In the genomic region with DNA sequence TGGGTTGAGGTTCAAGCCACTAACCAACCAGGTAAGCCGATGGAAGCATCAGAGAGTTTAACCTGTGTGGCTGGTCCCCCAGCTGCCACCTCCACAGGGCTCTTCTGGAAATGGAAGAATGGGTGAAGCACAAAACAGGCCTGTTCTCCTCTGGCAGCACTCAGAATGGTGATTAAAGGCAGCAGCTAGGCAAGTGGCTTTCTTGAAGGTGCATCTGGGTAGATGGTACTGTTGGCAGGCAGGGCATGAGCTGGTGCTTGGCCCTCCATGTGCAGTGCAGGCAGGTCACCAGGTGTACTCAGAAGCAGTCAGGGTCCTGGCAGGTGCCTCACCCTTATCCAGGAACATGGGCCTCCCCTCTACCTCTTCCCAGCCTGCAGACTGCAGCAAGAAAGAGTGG, we compare ENCODE assay signal across 34 cellular contexts.
"Had no signal": no experiment of that assay in that cellular context is flagged by ENCODE, and none has a peak within 500 bp of the region (broad histone marks: within the 10 kb centered on the region; RNA-seq: fewer than 3 reads in every experiment).

No MANE protein-coding gene starts in this region.

- H3K4me3 ChIP-seq: ascending aorta, breast epithelium, cardiac muscle cell, coronary artery, dorsolateral prefrontal cortex, gastrocnemius medialis, heart left ventricle had no signal

- H3K4me1 ChIP-seq: ascending aorta, breast epithelium, foreskin keratinocyte, gastrocnemius medialis had no signal

- H3K4me3 Mint-ChIP-seq: activated B cell treated with CpG ODN at 0.5 μM for 24 hours; activated CD4-positive, alpha-beta memory T cell treated with anti-CD3 and anti-CD28 coated beads, Interleukin-2, amount 10 ng/mL, durations not matched to agents 7 days and 5 days; activated CD4-positive, alpha-beta T cell treated with anti-CD3 and anti-CD28 coated beads, Interleukin-2, amount 10 ng/mL, durations not matched to agents 7 days and 5 days; activated naive CD4-positive, alpha-beta T cell treated with anti-CD3 and anti-CD28 coated beads, Interleukin-2, amount 10 ng/mL, durations not matched to agents 7 days and 5 days; activated naive CD8-positive, alpha-beta T cell treated with anti-CD3 and anti-CD28 coated beads, Interleukin-2, amount 10 ng/mL, durations not matched to agents 7 days and 5 days; activated T-cell treated with anti-CD3 and anti-CD28 coated beads, Interleukin-2, amount 50 U/mL, for 24 hours; activated T-cell treated with anti-CD3 and anti-CD28 coated beads, Interleukin-2, amount 50 U/mL, for 72 hours; brain; central memory CD8-positive, alpha-beta T cell; dendritic cell treated with granulocyte-macrophage colony-stimulating factor and Interleukin-4, amounts not matched to agents 40 ng/mL and 50 ng/mL, for 4 days; endodermal cell; T-helper 17 cell; T-helper 2 cell treated with Interferon-gamma antibody and Interleukin-4, amounts not matched to agents 5 μg/mL and 100 μg/mL, for 36 hours had no signal

- H3K27me3 Mint-ChIP-seq: activated B cell treated with CpG ODN at 0.5 μM for 24 hours; activated CD4-positive, alpha-beta memory T cell treated with anti-CD3 and anti-CD28 coated beads, Interleukin-2, amount 10 ng/mL, durations not matched to agents 7 days and 5 days; activated CD4-positive, alpha-beta T cell treated with anti-CD3 and anti-CD28 coated beads, Interleukin-2, amount 10 ng/mL, durations not matched to agents 7 days and 5 days; activated naive CD4-positive, alpha-beta T cell treated with anti-CD3 and anti-CD28 coated beads, Interleukin-2, amount 10 ng/mL, durations not matched to agents 7 days and 5 days; activated naive CD8-positive, alpha-beta T cell treated with anti-CD3 and anti-CD28 coated beads, Interleukin-2, amount 10 ng/mL, durations not matched to agents 7 days and 5 days; activated T-cell treated with anti-CD3 and anti-CD28 coated beads, Interleukin-2, amount 50 U/mL, for 24 hours; dendritic cell treated with granulocyte-macrophage colony-stimulating factor and Interleukin-4, amounts not matched to agents 40 ng/mL and 50 ng/mL, for 4 days; T-helper 17 cell had no signal

- H3K4me1 Mint-ChIP-seq: activated B cell treated with CpG ODN at 0.5 μM for 24 hours; brain; central memory CD8-positive, alpha-beta T cell; endodermal cell had no signal

- DNase-seq: activated B cell treated with CpG ODN at 0.5 μM for 24 hours; activated CD4-positive, alpha-beta memory T cell treated with anti-CD3 and anti-CD28 coated beads, Interleukin-2, amount 10 ng/mL, durations not matched to agents 7 days and 5 days; activated CD4-positive, alpha-beta T cell treated with anti-CD3 and anti-CD28 coated beads, Interleukin-2, amount 10 ng/mL, durations not matched to agents 7 days and 5 days; activated CD4-positive, alpha-beta T cell treated with anti-CD3 and anti-CD28 coated beads, Interleukin-2, amount 50 U/mL, for 4 hours; activated CD8-positive, alpha-beta memory T cell treated with anti-CD3 and anti-CD28 coated beads, Interleukin-2, amount 50 U/mL, for 48 hours; activated gamma-delta T cell; activated naive CD4-positive, alpha-beta T cell; activated naive CD4-positive, alpha-beta T cell treated with anti-CD3 and anti-CD28 coated beads, Interleukin-2, amount 10 ng/mL, durations not matched to agents 7 days and 5 days; activated naive CD8-positive, alpha-beta T cell treated with anti-CD3 and anti-CD28 coated beads, Interleukin-2, amount 10 ng/mL, durations not matched to agents 7 days and 5 days; activated T-cell treated with anti-CD3 and anti-CD28 coated beads for 4 hours; activated T-cell treated with anti-CD3 and anti-CD28 coated beads, Interleukin-2, amount 50 U/mL, for 24 hours; activated T-cell treated with anti-CD3 and anti-CD28 coated beads, Interleukin-2, amount 50 U/mL, for 72 hours; dorsolateral prefrontal cortex; effector memory CD4-positive, alpha-beta T cell; endodermal cell; foreskin keratinocyte; gastrocnemius medialis; glutamatergic neuron; heart left ventricle; T-helper 1 cell; T-helper 17 cell; T1000; WERI-Rb-1 had no signal

- H3K36me3 ChIP-seq: breast epithelium, cardiac muscle cell, WERI-Rb-1 had no signal

- H3K27ac Mint-ChIP-seq: activated B cell treated with CpG ODN at 0.5 μM for 24 hours; activated CD4-positive, alpha-beta memory T cell treated with anti-CD3 and anti-CD28 coated beads, Interleukin-2, amount 10 ng/mL, durations not matched to agents 7 days and 5 days; activated naive CD8-positive, alpha-beta T cell treated with anti-CD3 and anti-CD28 coated beads, Interleukin-2, amount 10 ng/mL, durations not matched to agents 7 days and 5 days; activated T-cell treated with anti-CD3 and anti-CD28 coated beads, Interleukin-2, amount 50 U/mL, for 24 hours; activated T-cell treated with anti-CD3 and anti-CD28 coated beads, Interleukin-2, amount 50 U/mL, for 72 hours; brain; dendritic cell treated with granulocyte-macrophage colony-stimulating factor and Interleukin-4, amounts not matched to agents 40 ng/mL and 50 ng/mL, for 4 days; endodermal cell; T-helper 2 cell treated with Interferon-gamma antibody and Interleukin-4, amounts not matched to agents 5 μg/mL and 100 μg/mL, for 36 hours had no signal

- H3K9me3 ChIP-seq: ascending aorta, breast epithelium, gastrocnemius medialis, heart left ventricle had no signal

- H3K27me3 ChIP-seq: ascending aorta, breast epithelium, cardiac muscle cell, foreskin keratinocyte, gastrocnemius medialis, heart left ventricle had no signal

- H3K36me3 Mint-ChIP-seq: brain had no signal

- ATAC-seq: activated CD4-positive, CD25-positive, alpha-beta regulatory T cell treated with anti-CD3 and anti-CD28 coated beads, Interleukin-2, amount 50 U/mL, for 24 hours; activated naive CD4-positive, alpha-beta T cell treated with anti-CD3 and anti-CD28 coated beads, Interleukin-2, amount 50 U/mL, for 72 hours; activated T-cell treated with anti-CD3 and anti-CD28 coated beads, Interleukin-2, amount 50 U/mL, for 72 hours; esophagus mucosa; foreskin keratinocyte; gastrocnemius medialis; heart left ventricle; T-helper 17 cell had no signal

- H3K27ac ChIP-seq: ascending aorta, breast epithelium, cardiac muscle cell, coronary artery, dorsolateral prefrontal cortex, foreskin keratinocyte, gastrocnemius medialis, WERI-Rb-1 had no signal

- H3K9me3 Mint-ChIP-seq: activated B cell treated with CpG ODN at 0.5 μM for 24 hours; activated CD4-positive, alpha-beta memory T cell treated with anti-CD3 and anti-CD28 coated beads, Interleukin-2, amount 10 ng/mL, durations not matched to agents 7 days and 5 days; activated CD4-positive, alpha-beta T cell treated with anti-CD3 and anti-CD28 coated beads, Interleukin-2, amount 10 ng/mL, durations not matched to agents 7 days and 5 days; activated naive CD4-positive, alpha-beta T cell treated with anti-CD3 and anti-CD28 coated beads, Interleukin-2, amount 50 U/mL, for 72 hours; activated naive CD8-positive, alpha-beta T cell treated with anti-CD3 and anti-CD28 coated beads, Interleukin-2, amount 10 ng/mL, durations not matched to agents 7 days and 5 days; activated T-cell treated with anti-CD3 and anti-CD28 coated beads, Interleukin-2, amount 50 U/mL, for 24 hours; activated T-cell treated with anti-CD3 and anti-CD28 coated beads, Interleukin-2, amount 50 U/mL, for 72 hours; brain; central memory CD8-positive, alpha-beta T cell; dendritic cell treated with granulocyte-macrophage colony-stimulating factor and Interleukin-4, amounts not matched to agents 40 ng/mL and 50 ng/mL, for 4 days; endodermal cell; T-helper 2 cell treated with Interferon-gamma antibody and Interleukin-4, amounts not matched to agents 5 μg/mL and 100 μg/mL, for 36 hours had no signal
